ENCODE assay signal across 6 cellular contexts in genomic region chr5:72171181-72171580, GRCh38.
DNase-seq lines count a peak whose midpoint lies in the region; ATAC-seq, FAIRE-seq and TF ChIP-seq lines count a peak whose summit lies in the region.
"Not testable (repeated sequence)": the region's sequence is repeated elsewhere in the genome, so short reads cannot be mapped to it uniquely, and the experiment has no call there.

No MANE protein-coding gene starts in this region.

- not testable (repeated sequence) for ATAC-seq in activated T-helper 17 cell treated with anti-CD3 and anti-CD28 coated beads, Interleukin-2, amount 50 U/mL, for 72 hours (replicated peaks); thoracic aorta (ENCODE audit: insufficient number of reproducible peaks, low FRiP score, low read depth)
- ATAC-seq in GM12878, result 0 out of 3 replicates have a peak, but pooled peaks have one; percentile 15

- peak overlapping the region; percentile 29 for H3K27ac Mint-ChIP-seq in activated T-helper 17 cell treated with anti-CD3 and anti-CD28 coated beads, Interleukin-2, amount 50 U/mL, for 72 hours
- peak overlapping the region; percentile 22 for H3K27ac Mint-ChIP-seq in chondrocyte (ENCODE audit: unreplicated experiment)

- not testable (repeated sequence) for TF ChIP-seq CTCF in HEK293 (tag by site-specific recombination; IDR thresholded peaks at IDR 0.05); GM12878 (IDR thresholded peaks at IDR 0.05 in 2 of 3, conservative IDR thresholded peaks at IDR 0.05 in 1 of 3; ENCODE audit: control insufficient read depth in 2 of 3, extremely low read depth in 1 of 3, insufficient read depth in 1 of 3, low read depth in 3 of 3, low read length in 3 of 3); chondrocyte (IDR thresholded peaks at IDR 0.05); right atrium auricular region (IDR thresholded peaks at IDR 0.05); thoracic aorta (IDR thresholded peaks at IDR 0.05)

- POLR2A ChIA-PET in HEK293 (lab: Yijun Ruan, JAX); GM12878 (lab: Charles Lee): not testable (repeated sequence)

- H3K27ac ChIP-seq in HEK293 (ENCODE audit: extremely low read depth, low read depth, low read length); GM12878 (ENCODE audit: control insufficient read depth, insufficient read depth): not testable (repeated sequence)
- peak overlapping the region; percentile 71 to 74 for H3K27ac ChIP-seq in right atrium auricular region
- peak overlapping the region; percentile 64 to 66 for H3K27ac ChIP-seq in thoracic aorta

- H3K4me3 Mint-ChIP-seq in activated T-helper 17 cell treated with anti-CD3 and anti-CD28 coated beads, Interleukin-2, amount 50 U/mL, for 72 hours, result peak overlapping the region; percentile 9
- H3K4me3 Mint-ChIP-seq in chondrocyte (ENCODE audit: unreplicated experiment), result not testable (repeated sequence)

- DNase-seq in GM12878 (ENCODE audit: low read depth, low spot score); chondrocyte (ENCODE audit: low spot score); right atrium auricular region (ENCODE audit: low spot score); thoracic aorta (ENCODE audit: low spot score): not testable (repeated sequence)

- in situ Hi-C loops in GM12878 (cut with MboI), result not testable (repeated sequence)

- H4K20me1 ChIP-seq in GM12878 (ENCODE audit: control insufficient read depth, insufficient read depth), result not testable (repeated sequence)

- WGBS in GM12878 (ENCODE audit: insufficient coverage, insufficient replicate concordance, low lambda C conversion rate, missing lambda C conversion rate), result 49% methylated on average over 3 of the region's 3 CpGs

- H3K9ac ChIP-seq in GM12878 (ENCODE audit: control insufficient read depth, insufficient read depth, low read length), result not testable (repeated sequence)

- not testable (repeated sequence) for TF ChIP-seq RAD21 in GM12878 (IDR thresholded peaks at IDR 0.05; ENCODE audit: insufficient read depth, low read depth, low read length)

- not testable (repeated sequence) for TF ChIP-seq POLR2A in GM12878 (IDR thresholded peaks at IDR 0.05; ENCODE audit: low read depth, low read length)

- not testable (repeated sequence) for H3K36me3 Mint-ChIP-seq in activated T-helper 17 cell treated with anti-CD3 and anti-CD28 coated beads, Interleukin-2, amount 50 U/mL, for 72 hours (ENCODE audit: low read depth)
- peaks cover 19% of the 10 kb centered on the region for H3K36me3 Mint-ChIP-seq in chondrocyte (ENCODE audit: low read depth)

- H2AFZ ChIP-seq in GM12878 (ENCODE audit: control insufficient read depth, low read depth, low read length), result not testable (repeated sequence)

- BruUV-seq in GM12878 (replicated peaks; lab: Mats Ljungman, UMichigan), result not testable (repeated sequence)

- H3K27me3 Mint-ChIP-seq in activated T-helper 17 cell treated with anti-CD3 and anti-CD28 coated beads, Interleukin-2, amount 50 U/mL, for 72 hours, result peaks cover 42% of the 10 kb centered on the region
- not testable (repeated sequence) for H3K27me3 Mint-ChIP-seq in chondrocyte (ENCODE audit: low read depth)

- intact Hi-C loops in GM12878 (cut with micrococcal nuclease; ENCODE audit: unreplicated experiment), result not testable (repeated sequence)

- H3K27me3 ChIP-seq in GM12878 (replicated peaks in 1 of 2; ENCODE audit: control insufficient read depth in 2 of 2, insufficient read depth in 2 of 2, low read length in 1 of 2); right atrium auricular region; thoracic aorta (replicated peaks; ENCODE audit: insufficient read depth): not testable (repeated sequence)

- not testable (repeated sequence) for H3K79me2 ChIP-seq in GM12878 (ENCODE audit: control insufficient read depth, insufficient read depth, low read length)

- not testable (repeated sequence) for H3K4me2 ChIP-seq in GM12878 (ENCODE audit: control insufficient read depth, insufficient read depth)

- SMC1A ChIA-PET in GM12878 (lab: Charles Lee; ENCODE audit: uncharacterized antibody, unreplicated experiment), result interaction anchor here (1.3 to 1.7 kb wide), 2 partner anchors 10 to 64 kb away, joined by 4 read pairs; no protein-coding TSS in a partner anchor

- RAD21 ChIA-PET in GM12878 (lab: Charles Lee; ENCODE audit: unreplicated experiment), result not testable (repeated sequence)

- not testable (repeated sequence) for H3K9me3 Mint-ChIP-seq in activated T-helper 17 cell treated with anti-CD3 and anti-CD28 coated beads, Interleukin-2, amount 50 U/mL, for 72 hours; chondrocyte (ENCODE audit: low read depth)

- not testable (repeated sequence) for FAIRE-seq in GM12878 (lab: Jason Lieb, UNC)

- H3K9me3 ChIP-seq in HEK293 (ENCODE audit: control insufficient read depth, insufficient read depth, low read depth, low read length); GM12878 (replicated peaks; ENCODE audit: control insufficient read depth, insufficient read depth, low read length); right atrium auricular region; thoracic aorta: not testable (repeated sequence)

- TF ChIP-seq EP300 in GM12878 (IDR thresholded peaks at IDR 0.05; ENCODE audit: borderline replicate concordance in 1 of 2, control insufficient read depth in 1 of 2, low read depth in 2 of 2, low read length in 2 of 2), result not testable (repeated sequence)

- not testable (repeated sequence) for H3K36me3 ChIP-seq in HEK293 (ENCODE audit: control insufficient read depth in 2 of 2, insufficient read depth in 1 of 2, low read length in 2 of 2); GM12878 (ENCODE audit: control insufficient read depth in 2 of 2, insufficient read depth in 2 of 2, low read length in 1 of 2); right atrium auricular region; thoracic aorta

- not testable (repeated sequence) for H3K4me1 ChIP-seq in HEK293 (ENCODE audit: control insufficient read depth, insufficient read depth, low read length); GM12878 (ENCODE audit: control insufficient read depth, insufficient read depth, low read length)
- H3K4me1 ChIP-seq in right atrium auricular region (peaks cover 0 to 34% of the 10 kb centered on the region in 2 donors), thoracic aorta (ENCODE audit: control insufficient read depth in 1 of 2, low read depth in 2 of 2) (peaks cover 9 to 87% of the 10 kb centered on the region in 2 donors)

- CTCF ChIA-PET in HEK293 (lab: Yijun Ruan, JAX), result interaction anchor here (0.6 kb wide), 1 partner anchor 309 kb away, joined by 3 read pairs; no protein-coding TSS in a partner anchor
- CTCF ChIA-PET in GM12878 (lab: Yijun Ruan, JAX), result interaction anchor here (1.3 to 1.8 kb wide), 2 partner anchors 12 to 137 kb away, joined by 3 to 8 read pairs; no protein-coding TSS in a partner anchor

- not testable (repeated sequence) for H3K4me1 Mint-ChIP-seq in activated T-helper 17 cell treated with anti-CD3 and anti-CD28 coated beads, Interleukin-2, amount 50 U/mL, for 72 hours
- H3K4me1 Mint-ChIP-seq in chondrocyte (ENCODE audit: low read depth), result peaks cover 63% of the 10 kb centered on the region

- H3K4me3 ChIP-seq in HEK293 (ENCODE audit: low read depth, low read length); GM12878; right atrium auricular region; thoracic aorta: not testable (repeated sequence)

TF ChIP-seq in HEK293, 187 proteins besides CTCF, POLR2A, EP300 and RAD21:
- peak; percentile 75 for TF ChIP-seq ZNF121 (tag by site-specific recombination; IDR thresholded peaks at IDR 0.05)
